In the genomic region with DNA sequence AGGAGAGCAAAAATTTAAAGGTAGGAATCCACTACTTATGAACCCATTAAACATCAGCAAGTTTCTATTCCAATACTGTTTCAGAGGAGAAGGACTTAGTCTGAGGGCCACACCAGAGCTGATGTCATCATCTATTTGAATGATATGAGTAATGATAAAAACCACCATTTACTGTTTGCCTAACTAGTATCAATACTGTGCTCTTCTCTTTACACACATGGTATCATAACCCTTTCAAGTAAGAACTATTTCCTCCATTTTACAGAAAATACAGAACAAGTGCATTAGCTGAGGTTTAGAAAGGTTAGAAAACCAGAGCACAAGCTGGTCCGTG, we compare ENCODE assay signal across 1 cellular context.
TF ChIP-seq lines count a peak whose summit lies in the region.

No MANE protein-coding gene starts in this region.

TF ChIP-seq in endothelial cell of umbilical vein, 7 proteins besides CTCF, POLR2A, EP300 and RAD21:
- TF ChIP-seq JUN (IDR thresholded peaks at IDR 0.05; ENCODE audit: borderline replicate concordance, insufficient read depth, insufficient read length, low read depth), result peak; percentile 32
- no peak for TF ChIP-seq EZH2 (IDR thresholded peaks at IDR 0.05; ENCODE audit: borderline replicate concordance, low read depth, low read length, severe bottlenecking)
- no peak for TF ChIP-seq POLR2AphosphoS5 (IDR thresholded peaks at IDR 0.05; ENCODE audit: insufficient read depth, low read depth, low read length)
- TF ChIP-seq, protein P1, sequence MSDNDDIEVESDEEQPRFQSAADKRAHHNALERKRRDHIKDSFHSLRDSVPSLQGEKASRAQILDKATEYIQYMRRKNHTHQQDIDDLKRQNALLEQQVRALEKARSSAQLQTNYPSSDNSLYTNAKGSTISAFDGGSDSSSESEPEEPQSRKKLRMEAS (IDR thresholded peaks at IDR 0.05; ENCODE audit: insufficient read depth, insufficient read length), result no peak
- no peak for TF ChIP-seq GATA2 (IDR thresholded peaks at IDR 0.05; ENCODE audit: insufficient read depth, insufficient read length, low read depth, low read length)
- no peak for TF ChIP-seq FOS (IDR thresholded peaks at IDR 0.05; ENCODE audit: borderline replicate concordance, insufficient read depth, low read length)
